In the genomic region with DNA sequence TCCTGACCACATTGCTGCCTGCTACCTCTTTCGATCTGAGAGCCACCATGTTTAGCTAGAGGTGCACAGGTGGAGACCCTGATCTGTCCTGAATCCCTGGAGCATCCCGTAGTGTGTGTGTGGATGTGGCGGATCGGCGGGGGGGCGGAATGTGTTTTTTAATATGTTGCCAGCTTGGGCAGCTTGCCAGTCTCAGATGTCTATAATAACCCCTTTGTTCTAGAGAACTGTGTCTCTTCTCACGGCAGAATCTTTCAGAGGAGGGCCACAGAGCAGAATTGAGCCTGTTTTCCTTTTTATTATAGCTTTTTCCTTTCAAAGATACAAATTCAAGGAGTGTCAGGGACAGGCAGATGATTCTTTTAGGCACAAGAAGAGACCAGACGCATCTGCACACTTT, we compare ENCODE assay signal across 19 cellular contexts.
DNase-seq lines count a peak whose midpoint lies in the region; ATAC-seq, FAIRE-seq and TF ChIP-seq lines count a peak whose summit lies in the region.
"Had no signal": no experiment of that assay in that cellular context is flagged by ENCODE, and none has a peak within 500 bp of the region (broad histone marks: within the 10 kb centered on the region; RNA-seq: fewer than 3 reads in every experiment).

No MANE protein-coding gene starts in this region.

- DNase-seq in HT1080 (ENCODE audit: low read depth) (peak; percentile 3), NCI-H526 (lab: John Stamatoyannopoulos, UW) (peak; percentile 25 to 71), epidermal melanocyte (ENCODE audit: insufficient read length, low spot score) (peak; percentile 34), putamen (ENCODE audit: low spot score) (peak; percentile 62), cardiac septum (ENCODE audit: low spot score) (no peak), H54 (ENCODE audit: insufficient read length, low spot score) (no peak)
- DNase-seq in stimulated activated effector memory CD8-positive, alpha-beta T cell treated with anti-CD3 and anti-CD28 coated beads, Interleukin-12 subunit alpha, Interleukin-12 subunit beta, amount 100 ng/mL, for 72 hours (ENCODE audit: low spot score in 2 of 2): no peak
- DNase-seq: activated CD4-positive, CD25-positive, alpha-beta regulatory T cell treated with anti-CD3 and anti-CD28 coated beads, Interleukin-2, amount 50 U/mL, for 72 hours; Caco-2; dermis blood vessel endothelial cell; gastrocnemius medialis; Kasumi-1; left lung; stomach; uterus had no signal

- ATAC-seq in GM21619 (IDR thresholded peaks at IDR 0.05; ENCODE audit: unreplicated experiment): no peak
- ATAC-seq in stimulated activated effector memory CD8-positive, alpha-beta T cell treated with anti-CD3 and anti-CD28 coated beads, Interleukin-12 subunit alpha, Interleukin-12 subunit beta, amount 100 ng/mL, for 72 hours: no peak
- ATAC-seq: gastrocnemius medialis, left lung, SK-N-SH treated with all-trans-retinoic acid at 6 μM for 48 hours had no signal

- H3K36me3 Mint-ChIP-seq in stimulated activated effector memory CD8-positive, alpha-beta T cell treated with anti-CD3 and anti-CD28 coated beads, Interleukin-12 subunit alpha, Interleukin-12 subunit beta, amount 100 ng/mL, for 72 hours: no peaks in the 10 kb centered on the region
- H3K36me3 Mint-ChIP-seq: activated naive CD8-positive, alpha-beta T cell had no signal

- no peak for FAIRE-seq in H54 (lab: Jason Lieb, UNC)

- no peaks in the 10 kb centered on the region for H3K4me1 Mint-ChIP-seq in stimulated activated effector memory CD8-positive, alpha-beta T cell treated with anti-CD3 and anti-CD28 coated beads, Interleukin-12 subunit alpha, Interleukin-12 subunit beta, amount 100 ng/mL, for 72 hours

- intact Hi-C loops in cardiac septum (cut with DNase I): no loop called here

- no peak overlapping the region for H3K4me3 Mint-ChIP-seq in stimulated activated effector memory CD8-positive, alpha-beta T cell treated with anti-CD3 and anti-CD28 coated beads, Interleukin-12 subunit alpha, Interleukin-12 subunit beta, amount 100 ng/mL, for 72 hours
- H3K4me3 Mint-ChIP-seq: activated naive CD8-positive, alpha-beta T cell; activated T-helper 1 cell treated with anti-CD3 and anti-CD28 coated beads, Interleukin-12 subunit alpha, Interleukin-12 subunit beta, Interleukin-2, Interleukin-4 antibody, amounts not matched to agents 30 ng/mL and 10 ng/mL and 1 ng/mL, durations not matched to agents 14 hours and 24 hours and 36 hours had no signal

- H3K9me3 Mint-ChIP-seq in stimulated activated effector memory CD8-positive, alpha-beta T cell treated with anti-CD3 and anti-CD28 coated beads, Interleukin-12 subunit alpha, Interleukin-12 subunit beta, amount 100 ng/mL, for 72 hours: peaks cover 12% of the 10 kb centered on the region
- H3K9me3 Mint-ChIP-seq: activated T-helper 1 cell treated with anti-CD3 and anti-CD28 coated beads, Interleukin-12 subunit alpha, Interleukin-12 subunit beta, Interleukin-2, Interleukin-4 antibody, amounts not matched to agents 30 ng/mL and 10 ng/mL and 1 ng/mL, durations not matched to agents 14 hours and 24 hours and 36 hours had no signal

- H3K27ac Mint-ChIP-seq in stimulated activated effector memory CD8-positive, alpha-beta T cell treated with anti-CD3 and anti-CD28 coated beads, Interleukin-12 subunit alpha, Interleukin-12 subunit beta, amount 100 ng/mL, for 72 hours: no peak overlapping the region
- H3K27ac Mint-ChIP-seq: activated naive CD8-positive, alpha-beta T cell; activated T-helper 1 cell treated with anti-CD3 and anti-CD28 coated beads, Interleukin-12 subunit alpha, Interleukin-12 subunit beta, Interleukin-2, Interleukin-4 antibody, amounts not matched to agents 30 ng/mL and 10 ng/mL and 1 ng/mL, durations not matched to agents 14 hours and 24 hours and 36 hours had no signal

- TF ChIP-seq POLR2A in H54 (IDR thresholded peaks at IDR 0.05; ENCODE audit: low read depth, low read length): no peak

Comparison
In these comparisons a context has a peak if more than half of its experiments do, and no peak if none do; other contexts are left out.
1. DNase-seq: peak in HT1080 (single experiment), NCI-H526 (2 of 2), epidermal melanocyte (single experiment) and putamen (single experiment); none in cardiac septum (single experiment), H54 (single experiment) and stimulated activated effector memory CD8-positive, alpha-beta T cell treated with anti-CD3 and anti-CD28 coated beads, Interleukin-12 subunit alpha, Interleukin-12 subunit beta, amount 100 ng/mL, for 72 hours (0 of 2).